In the genomic region with DNA sequence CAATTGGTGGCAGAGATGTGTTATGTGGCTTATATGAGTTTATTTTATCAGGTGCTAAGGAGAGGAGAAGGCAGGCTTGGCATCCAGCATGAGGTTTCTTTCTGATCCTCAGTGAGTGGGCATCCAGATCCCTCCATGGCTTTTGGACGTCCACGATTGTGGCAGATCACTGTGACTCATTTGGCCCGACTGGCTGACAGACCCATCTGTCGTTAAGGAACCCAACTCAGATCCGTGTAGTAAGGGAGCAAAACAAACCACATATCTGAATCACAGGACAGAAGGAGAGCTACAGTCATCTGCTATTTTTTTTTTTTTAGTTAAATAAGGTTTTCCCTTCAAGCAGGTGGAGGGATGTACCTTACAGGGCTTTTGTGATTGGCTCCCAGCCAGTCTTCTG, we compare ENCODE assay signal across 19 cellular contexts.
"Had no signal": no experiment of that assay in that cellular context is flagged by ENCODE, and none has a peak within 500 bp of the region (broad histone marks: within the 10 kb centered on the region; RNA-seq: fewer than 3 reads in every experiment).

No MANE protein-coding gene starts in this region.

- H3K4me3 Mint-ChIP-seq: activated B cell treated with CpG ODN at 0.5 μM for 24 hours; activated CD4-positive, alpha-beta T cell treated with anti-CD3 and anti-CD28 coated beads for 36 hours; activated naive CD8-positive, alpha-beta T cell treated with anti-CD3 and anti-CD28 coated beads, Interleukin-2, amount 10 ng/mL, durations not matched to agents 7 days and 5 days; activated T-cell treated with anti-CD3 and anti-CD28 coated beads, Interleukin-2, amount 50 U/mL, for 4 hours; dendritic cell treated with granulocyte-macrophage colony-stimulating factor and Interleukin-4, amounts not matched to agents 40 ng/mL and 50 ng/mL, for 4 days; naive thymus-derived CD8-positive, alpha-beta T cell had no signal

- H3K27ac Mint-ChIP-seq: activated B cell treated with CpG ODN at 0.5 μM for 24 hours; activated CD4-positive, alpha-beta T cell treated with anti-CD3 and anti-CD28 coated beads for 36 hours; activated naive CD8-positive, alpha-beta T cell treated with anti-CD3 and anti-CD28 coated beads, Interleukin-2, amount 10 ng/mL, durations not matched to agents 7 days and 5 days; dendritic cell treated with granulocyte-macrophage colony-stimulating factor and Interleukin-4, amounts not matched to agents 40 ng/mL and 50 ng/mL, for 4 days; naive thymus-derived CD8-positive, alpha-beta T cell had no signal

- H3K4me1 Mint-ChIP-seq: activated B cell treated with CpG ODN at 0.5 μM for 24 hours; activated naive CD8-positive, alpha-beta T cell treated with anti-CD3 and anti-CD28 coated beads, Interleukin-2, amount 10 ng/mL, durations not matched to agents 7 days and 5 days had no signal

- H3K4me1 ChIP-seq: foreskin keratinocyte, lower lobe of right lung, psoas muscle, right atrium auricular region, thyroid gland had no signal

- H3K9me3 ChIP-seq: lower lobe of right lung, psoas muscle, right atrium auricular region, thyroid gland had no signal

- H3K36me3 ChIP-seq: lower lobe of right lung, right atrium auricular region, thyroid gland had no signal

- DNase-seq: activated B cell treated with CpG ODN at 0.5 μM for 24 hours; activated CD4-positive, alpha-beta T cell treated with anti-CD3 and anti-CD28 coated beads for 36 hours; activated CD4-positive, alpha-beta T cell treated with anti-CD3 and anti-CD28 coated beads, Interleukin-2, amount 50 U/mL, for 4 hours; activated CD8-positive, alpha-beta memory T cell treated with anti-CD3 and anti-CD28 coated beads, Interleukin-2, amount 50 U/mL, for 48 hours; activated naive CD4-positive, alpha-beta T cell treated with Interleukin-2 at 50 U/mL for 16 hours; activated naive CD8-positive, alpha-beta T cell treated with anti-CD3 and anti-CD28 coated beads, Interleukin-2, amount 10 ng/mL, durations not matched to agents 7 days and 5 days; activated T-cell treated with anti-CD3 and anti-CD28 coated beads, Interleukin-2, amount 50 U/mL, for 4 hours; effector CD8-positive, alpha-beta T cell; foreskin keratinocyte; lower lobe of right lung; mesendoderm; naive thymus-derived CD8-positive, alpha-beta T cell; psoas muscle; stimulated activated CD4-positive, alpha-beta T cell treated with anti-CD3 and anti-CD28 coated beads, Interleukin-4, amount 100 ng/mL, for 24 hours; stimulated activated naive CD8-positive, alpha-beta T cell treated with anti-CD3 and anti-CD28 coated beads, Interleukin-15, Interleukin-2, amounts not matched to agents 100 U/mL and 50 U/mL, for 24 hours; T-helper 9 cell; thyroid gland had no signal

- H3K36me3 Mint-ChIP-seq: activated naive CD8-positive, alpha-beta T cell treated with anti-CD3 and anti-CD28 coated beads, Interleukin-2, amount 10 ng/mL, durations not matched to agents 7 days and 5 days; naive thymus-derived CD8-positive, alpha-beta T cell had no signal

- H3K9me3 Mint-ChIP-seq: activated B cell treated with CpG ODN at 0.5 μM for 24 hours; activated naive CD8-positive, alpha-beta T cell treated with anti-CD3 and anti-CD28 coated beads, Interleukin-2, amount 10 ng/mL, durations not matched to agents 7 days and 5 days; activated T-cell treated with anti-CD3 and anti-CD28 coated beads, Interleukin-2, amount 50 U/mL, for 4 hours; dendritic cell treated with granulocyte-macrophage colony-stimulating factor and Interleukin-4, amounts not matched to agents 40 ng/mL and 50 ng/mL, for 4 days; naive thymus-derived CD8-positive, alpha-beta T cell had no signal

- H3K27me3 ChIP-seq: foreskin keratinocyte, right atrium auricular region, thyroid gland had no signal

- H3K27ac ChIP-seq: foreskin keratinocyte, lower lobe of right lung, psoas muscle, right atrium auricular region, thyroid gland had no signal

- H3K4me3 ChIP-seq: lower lobe of right lung, psoas muscle, right atrium auricular region, thyroid gland had no signal

- H3K27me3 Mint-ChIP-seq: activated CD4-positive, alpha-beta T cell treated with anti-CD3 and anti-CD28 coated beads for 36 hours; activated naive CD8-positive, alpha-beta T cell treated with anti-CD3 and anti-CD28 coated beads, Interleukin-2, amount 10 ng/mL, durations not matched to agents 7 days and 5 days; dendritic cell treated with granulocyte-macrophage colony-stimulating factor and Interleukin-4, amounts not matched to agents 40 ng/mL and 50 ng/mL, for 4 days had no signal
